17 cellular contexts compared by ENCODE assay signal in the genomic region with DNA sequence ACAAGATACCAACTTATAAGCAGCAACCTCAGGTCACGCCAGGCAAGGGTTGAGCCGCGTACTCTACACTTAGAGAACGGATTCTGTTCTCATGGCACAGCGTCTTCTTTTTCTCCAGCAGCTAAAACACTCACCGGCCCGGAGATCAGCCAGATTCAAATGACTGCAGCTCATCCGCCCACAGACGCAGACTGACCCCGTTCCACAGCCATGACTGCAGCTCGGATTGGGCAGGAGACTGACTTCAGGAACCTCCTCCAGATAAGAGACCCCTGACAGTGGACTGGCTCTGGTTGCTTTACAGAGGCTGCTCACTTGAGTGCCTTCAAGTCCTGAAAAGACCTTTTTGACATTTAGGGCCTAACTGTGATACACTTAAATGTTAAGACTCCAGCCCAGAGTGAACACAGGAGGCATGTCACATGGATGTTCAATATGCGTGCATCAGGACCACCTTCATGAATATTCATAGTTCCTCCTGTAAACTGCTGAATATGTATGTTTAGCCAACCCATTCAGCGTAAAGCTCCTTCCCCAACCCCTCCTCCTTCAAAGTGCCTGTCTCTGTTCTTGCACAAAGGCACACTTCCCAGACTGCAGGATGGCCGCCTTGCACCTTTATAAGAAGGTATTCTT.
"Had no signal": no experiment of that assay in that cellular context is flagged by ENCODE, and none has a peak within 500 bp of the region (broad histone marks: within the 10 kb centered on the region; RNA-seq: fewer than 3 reads in every experiment).

No MANE protein-coding gene starts in this region.

- H3K4me3 ChIP-seq: esophagus muscularis mucosa, suprapubic skin, upper lobe of right lung had no signal

- H3K4me2 ChIP-seq: SK-N-SH had no signal

- H3K9me3 ChIP-seq: esophagus muscularis mucosa, neutrophil, SK-N-SH, suprapubic skin, upper lobe of right lung had no signal

- H3K27ac ChIP-seq: neutrophil, suprapubic skin, upper lobe of right lung had no signal

- H3K9me2 ChIP-seq: SK-N-SH had no signal

- H3K9me3 Mint-ChIP-seq: activated B cell treated with CpG ODN at 0.5 μM for 24 hours; activated CD4-positive, alpha-beta T cell treated with anti-CD3 and anti-CD28 coated beads, Interleukin-2, amount 10 ng/mL, durations not matched to agents 24 days and 14 days; activated naive CD4-positive, alpha-beta T cell treated with anti-CD3 and anti-CD28 coated beads, Interleukin-2, amount 10 ng/mL, durations not matched to agents 7 days and 5 days; activated T-helper 2 cell treated with anti-CD3 and anti-CD28 coated beads, Interferon-gamma antibody, Interleukin-2, Interleukin-4, amounts not matched to agents 10 μg/mL and 5 μg/mL and 100 μg/mL, durations not matched to agents 14 hours and 24 hours and 36 hours had no signal

- H3K27me3 Mint-ChIP-seq: activated B cell treated with CpG ODN at 0.5 μM for 24 hours had no signal

- H3K36me3 ChIP-seq: neutrophil, suprapubic skin, upper lobe of right lung had no signal

- H3K9ac ChIP-seq: SK-N-SH had no signal

- H3K27me3 ChIP-seq: esophagus muscularis mucosa, suprapubic skin, upper lobe of right lung had no signal

- DNase-seq: activated B cell treated with CpG ODN at 0.5 μM for 24 hours; activated CD4-positive, alpha-beta T cell treated with anti-CD3 and anti-CD28 coated beads, Interleukin-2, amount 10 ng/mL, durations not matched to agents 24 days and 14 days; activated naive CD4-positive, alpha-beta T cell treated with anti-CD3 and anti-CD28 coated beads, Interleukin-2, amount 10 ng/mL, durations not matched to agents 7 days and 5 days; activated T-cell treated with anti-CD3 and anti-CD28 coated beads for 4 hours; foreskin melanocyte; head of caudate nucleus; posterior cingulate gyrus; SK-N-SH; stimulated activated CD4-positive, alpha-beta T cell treated with anti-CD3 and anti-CD28 coated beads, Interleukin-2, amount 100 ng/mL, for 24 hours; stimulated activated naive CD8-positive, alpha-beta T cell treated with anti-CD3 and anti-CD28 coated beads, Interleukin-15, Interleukin-2, amounts not matched to agents 100 U/mL and 50 U/mL, for 24 hours; T-helper 1 cell; upper lobe of right lung had no signal

- ATAC-seq: right cardiac atrium; stimulated activated naive CD8-positive, alpha-beta T cell treated with anti-CD3 and anti-CD28 coated beads, Interleukin-15, Interleukin-2, amounts not matched to agents 100 U/mL and 50 U/mL, for 24 hours; upper lobe of right lung had no signal

- H3K27ac Mint-ChIP-seq: activated B cell treated with CpG ODN at 0.5 μM for 24 hours; activated CD4-positive, alpha-beta T cell treated with anti-CD3 and anti-CD28 coated beads, Interleukin-2, amount 10 ng/mL, durations not matched to agents 24 days and 14 days; activated naive CD4-positive, alpha-beta T cell treated with anti-CD3 and anti-CD28 coated beads, Interleukin-2, amount 10 ng/mL, durations not matched to agents 7 days and 5 days; activated T-helper 2 cell treated with anti-CD3 and anti-CD28 coated beads, Interferon-gamma antibody, Interleukin-2, Interleukin-4, amounts not matched to agents 10 μg/mL and 5 μg/mL and 100 μg/mL, durations not matched to agents 14 hours and 24 hours and 36 hours had no signal

- H3K4me3 Mint-ChIP-seq: activated B cell treated with CpG ODN at 0.5 μM for 24 hours; activated CD4-positive, alpha-beta T cell treated with anti-CD3 and anti-CD28 coated beads, Interleukin-2, amount 10 ng/mL, durations not matched to agents 24 days and 14 days; activated naive CD4-positive, alpha-beta T cell treated with anti-CD3 and anti-CD28 coated beads, Interleukin-2, amount 10 ng/mL, durations not matched to agents 7 days and 5 days had no signal

- H3K36me3 Mint-ChIP-seq: activated naive CD4-positive, alpha-beta T cell treated with anti-CD3 and anti-CD28 coated beads, Interleukin-2, amount 10 ng/mL, durations not matched to agents 7 days and 5 days had no signal
